9 cellular contexts compared by ENCODE assay signal in genomic region chr12:46219147-46219891, GRCh38. TPM values are rescaled to one million over a fixed set of nuclear protein-coding genes. Genes with fewer than 3 reads are reported as not detected.
A peak's percentile ranks its signal among the peaks of the same experiment; 100 is the strongest.
DNase-seq lines count a peak whose midpoint lies in the region; ATAC-seq and TF ChIP-seq lines count a peak whose summit lies in the region.
"Had no signal": no experiment of that assay in that cellular context is flagged by ENCODE, and none has a peak within 500 bp of the region (broad histone marks: within the 10 kb centered on the region; RNA-seq: fewer than 3 reads in every experiment).

No MANE protein-coding gene starts in this region.

- H3K27me3 ChIP-seq in left ventricle myocardium inferior (ENCODE audit: low read depth) (no peaks in the 10 kb centered on the region), mucosa of rectum (ENCODE audit: control insufficient read depth in 2 of 2, insufficient read depth in 2 of 2, low read length in 2 of 2) (no peaks in the 10 kb centered on the region)

- H3K27ac Mint-ChIP-seq in activated naive CD8-positive, alpha-beta T cell treated with anti-CD3 and anti-CD28 coated beads, Interleukin-2, amount 50 U/mL, for 24 hours: peak overlapping the region; percentile 97

- H3K36me3 ChIP-seq in left ventricle myocardium inferior (no peaks in the 10 kb centered on the region), mucosa of rectum (ENCODE audit: control insufficient read depth in 2 of 2, insufficient read depth in 2 of 2, low read length in 2 of 2) (peaks cover 5 to 12% of the 10 kb centered on the region in 2 donors)

- no peaks in the 10 kb centered on the region for H3K27me3 Mint-ChIP-seq in activated naive CD8-positive, alpha-beta T cell treated with anti-CD3 and anti-CD28 coated beads, Interleukin-2, amount 50 U/mL, for 24 hours

- no peak for ATAC-seq in left cardiac atrium
- ATAC-seq in activated naive CD8-positive, alpha-beta T cell treated with anti-CD3 and anti-CD28 coated beads, Interleukin-2, amount 50 U/mL, for 24 hours: peak; percentile 18

- TF ChIP-seq CTCF in left ventricle myocardium inferior (IDR thresholded peaks at IDR 0.05; ENCODE audit: borderline replicate concordance): no peak

- H3K9ac ChIP-seq in mucosa of rectum (ENCODE audit: low read depth in 1 of 2, low read length in 2 of 2): peak overlapping the region in 1 of 2 donors; percentile 13

- peak overlapping the region; percentile 71 for H3K4me3 Mint-ChIP-seq in activated naive CD8-positive, alpha-beta T cell treated with anti-CD3 and anti-CD28 coated beads, Interleukin-2, amount 50 U/mL, for 24 hours
- H3K4me3 Mint-ChIP-seq: neural crest cell had no signal

- peaks cover 99% of the 10 kb centered on the region for H3K4me1 Mint-ChIP-seq in activated naive CD8-positive, alpha-beta T cell treated with anti-CD3 and anti-CD28 coated beads, Interleukin-2, amount 50 U/mL, for 24 hours

- H3K36me3 Mint-ChIP-seq in activated naive CD8-positive, alpha-beta T cell treated with anti-CD3 and anti-CD28 coated beads, Interleukin-2, amount 50 U/mL, for 24 hours (ENCODE audit: low read depth): peaks cover 79% of the 10 kb centered on the region

- no peak overlapping the region for H3K4me3 ChIP-seq in left ventricle myocardium inferior
- peak overlapping the region in 1 of 2 donors; percentile 17 for H3K4me3 ChIP-seq in mucosa of rectum (ENCODE audit: low read length in 2 of 2)

- H3K9me3 ChIP-seq in left ventricle myocardium inferior (replicated peaks) (no peaks in the 10 kb centered on the region), mucosa of rectum (ENCODE audit: control insufficient read depth in 2 of 2, low read length in 2 of 2) (no peaks in the 10 kb centered on the region)

- H3K27ac ChIP-seq in left ventricle myocardium inferior (replicated peaks) (peak overlapping the region; percentile 18), mucosa of rectum (ENCODE audit: low read depth in 2 of 2, low read length in 2 of 2) (peak overlapping the region; percentile 68 to 72)

- intact Hi-C loops in left ventricle myocardium inferior (cut with micrococcal nuclease): no loop called here
- intact Hi-C loops in left cardiac atrium (cut with DNase I): no loop called here

- H3K4me1 ChIP-seq in left ventricle myocardium inferior: peaks cover 81% of the 10 kb centered on the region
- H3K4me1 ChIP-seq in mucosa of rectum (ENCODE audit: control insufficient read depth in 2 of 2, insufficient read depth in 2 of 2, low read length in 2 of 2): peaks cover 28 to 37% of the 10 kb centered on the region in 2 donors

- H3K9me3 Mint-ChIP-seq in activated naive CD8-positive, alpha-beta T cell treated with anti-CD3 and anti-CD28 coated beads, Interleukin-2, amount 50 U/mL, for 24 hours: no peaks in the 10 kb centered on the region
- H3K9me3 Mint-ChIP-seq: neural crest cell had no signal

- DNase-seq in left ventricle myocardium inferior (no peak), left cardiac atrium (no peak), HUDEP-2 (lab: John Stamatoyannopoulos, UW; ENCODE audit: unreplicated experiment in 76 of 76) (no peak), hepatic stellate cell (ENCODE audit: low spot score) (no peak), putamen (ENCODE audit: low spot score) (no peak), SW480 (ENCODE audit: low spot score) (no peak)
- no peak for DNase-seq in activated naive CD8-positive, alpha-beta T cell treated with anti-CD3 and anti-CD28 coated beads, Interleukin-2, amount 50 U/mL, for 24 hours

RNA-seq across cellular contexts. Expression of gene SLC38A1, which starts 49.5 kb away (rescaled TPM):
- total RNA-seq in left ventricle myocardium inferior (134 TPM), left cardiac atrium (100 to 1,000 TPM in 1 of 2 donors, 10 to 100 TPM in 1; 74.6 to 172 TPM)
